8 cellular contexts compared by ENCODE assay signal in genomic region chr11:116732740-116733385, GRCh38. TPM values are rescaled to one million over a fixed set of nuclear protein-coding genes. Genes with fewer than 3 reads are reported as not detected.
DNase-seq lines count a peak whose midpoint lies in the region; ATAC-seq and TF ChIP-seq lines count a peak whose summit lies in the region.

No MANE protein-coding gene starts in this region.

- intact Hi-C loops in transverse colon (cut with DNase I; ENCODE audit: low total_unique reads), result no loop called here

- H3K36me3 ChIP-seq in Peyer's patch, result no peaks in the 10 kb centered on the region
- H3K36me3 ChIP-seq in gastroesophageal sphincter, result no peaks in the 10 kb centered on the region
- H3K36me3 ChIP-seq in transverse colon, result no peaks in the 10 kb centered on the region

- no peaks in the 10 kb centered on the region for H3K36me3 Mint-ChIP-seq in osteocyte (ENCODE audit: unreplicated experiment)

- H3K4me3 Mint-ChIP-seq in osteocyte (ENCODE audit: unreplicated experiment), result no peak overlapping the region

- peaks cover 19% of the 10 kb centered on the region for H3K4me1 Mint-ChIP-seq in osteocyte (ENCODE audit: unreplicated experiment)

- TF ChIP-seq CTCF in Peyer's patch (IDR thresholded peaks at IDR 0.05) (peak; percentile 61 to 83 (median 72)), gastroesophageal sphincter (IDR thresholded peaks at IDR 0.05) (peak in 3 of 4 experiments; percentile 44 to 78 (median 67)), osteocyte (IDR thresholded peaks at IDR 0.05) (peak; percentile 78), transverse colon (IDR thresholded peaks at IDR 0.05) (peak; percentile 68 to 81 (median 76))

- H3K9me3 ChIP-seq in Peyer's patch (no peaks in the 10 kb centered on the region), gastroesophageal sphincter (no peaks in the 10 kb centered on the region), transverse colon (no peaks in the 10 kb centered on the region)

- no peak overlapping the region for H3K4me3 ChIP-seq in Peyer's patch
- H3K4me3 ChIP-seq in gastroesophageal sphincter, result no peak overlapping the region
- no peak overlapping the region for H3K4me3 ChIP-seq in transverse colon

- H3K9me3 Mint-ChIP-seq in osteocyte (ENCODE audit: unreplicated experiment), result no peaks in the 10 kb centered on the region

- in situ Hi-C loops in transverse colon (cut with MboI; ENCODE audit: low pct_ligation_motif_present in 1 of 4, low pct_unique_long_range_greater_than_20kb in 1 of 4, low sequenced_read_pairs in 3 of 4), result no loop called here

- TF ChIP-seq POLR2A in Peyer's patch (IDR thresholded peaks at IDR 0.05) (no peak), gastroesophageal sphincter (IDR thresholded peaks at IDR 0.05) (no peak), transverse colon (IDR thresholded peaks at IDR 0.05) (no peak)

- H3K27me3 ChIP-seq in Peyer's patch (no peaks in the 10 kb centered on the region), gastroesophageal sphincter (peaks cover 35% of the 10 kb centered on the region), transverse colon (peaks cover 3% of the 10 kb centered on the region)

- peaks cover 2% of the 10 kb centered on the region for H3K27me3 Mint-ChIP-seq in osteocyte (ENCODE audit: unreplicated experiment)

- no peak overlapping the region for H3K27ac Mint-ChIP-seq in osteocyte (ENCODE audit: unreplicated experiment)

- ATAC-seq in GM19438 (IDR thresholded peaks at IDR 0.05; ENCODE audit: low read depth, unreplicated experiment) (peak; percentile 91), gastroesophageal sphincter (peak; percentile 54)

- H3K27ac ChIP-seq in Peyer's patch, result no peak overlapping the region
- H3K27ac ChIP-seq in gastroesophageal sphincter, result no peak overlapping the region
- no peak overlapping the region for H3K27ac ChIP-seq in transverse colon

- 20 to 38% methylated on average over 9 to 13 of the region's 18 CpGs for WGBS in gastroesophageal sphincter (ENCODE audit: low coverage in 1 of 2), 2 donors
- WGBS in transverse colon (ENCODE audit: low coverage in 1 of 2), 2 donors, result 17 to 33% methylated on average over 8 to 18 of the region's 18 CpGs

- H3K4me1 ChIP-seq in Peyer's patch (peaks cover 0 to 6% (median 0%) of the 10 kb centered on the region in 4 donors), gastroesophageal sphincter (peaks cover 0 to 11% (median 0%) of the 10 kb centered on the region in 3 donors), transverse colon (peaks cover 0 to 7% (median 5%) of the 10 kb centered on the region in 4 donors)

- DNase-seq in COLO668 (lab: John Stamatoyannopoulos, UW; ENCODE audit: unreplicated experiment), result peak; percentile 50
- peak in 56 of 76 experiments; percentile 2 to 68 (median 36) for DNase-seq in HUDEP-2 (lab: John Stamatoyannopoulos, UW; ENCODE audit: unreplicated experiment in 76 of 76)
- DNase-seq in Peyer's patch, result peak; percentile 54 to 83 (median 71)
- peak; percentile 35 for DNase-seq in activated T-helper 9 cell treated with anti-CD3 and anti-CD28 coated beads, Interleukin-2, amount 50 U/mL, for 16 hours (ENCODE audit: low read depth)
- no peak for DNase-seq in osteocyte (ENCODE audit: extremely low spot score, unreplicated experiment)
- peak; percentile 69 for DNase-seq in transverse colon

- no peak for TF ChIP-seq EP300 in gastroesophageal sphincter (IDR thresholded peaks at IDR 0.05)
- TF ChIP-seq EP300 in transverse colon (IDR thresholded peaks at IDR 0.05; ENCODE audit: low read depth), result no peak

RNA-seq across cellular contexts. Expression of gene BUD13, which starts 39.9 kb away (rescaled TPM):
- total RNA-seq in Peyer's patch (10 to 100 TPM; 16.3 to 42.9 (median 20.1) TPM), gastroesophageal sphincter (10 to 100 TPM; 13.5 to 17.3 (median 15.8) TPM), osteocyte (13.1 and 15.2 TPM in 2 replicates), transverse colon (10 to 100 TPM in 3 of 4 donors, 1 to 10 TPM in 1; 6.7 to 21.9 (median 14.0) TPM)

RNA-seq across cellular contexts. Expression of gene ZPR1, which starts 55.0 kb away (rescaled TPM):
- total RNA-seq in Peyer's patch (10 to 100 TPM; 17.0 to 52.6 (median 32.5) TPM), gastroesophageal sphincter (10 to 100 TPM; 18.1 to 45.9 (median 39.2) TPM), osteocyte (33.1 and 35.1 TPM in 2 replicates), transverse colon (10 to 100 TPM; 13.1 to 20.9 (median 16.4) TPM)

RNA-seq across cellular contexts. Expression of gene APOA5, which starts 58.8 kb away (rescaled TPM):
- total RNA-seq in Peyer's patch (1 to 10 TPM in 2 of 4 donors, not detected in 2; 2.8 to 3.2 TPM), gastroesophageal sphincter (not detected), osteocyte (not detected in 2 replicates), transverse colon (not detected)
